In the genomic region with DNA sequence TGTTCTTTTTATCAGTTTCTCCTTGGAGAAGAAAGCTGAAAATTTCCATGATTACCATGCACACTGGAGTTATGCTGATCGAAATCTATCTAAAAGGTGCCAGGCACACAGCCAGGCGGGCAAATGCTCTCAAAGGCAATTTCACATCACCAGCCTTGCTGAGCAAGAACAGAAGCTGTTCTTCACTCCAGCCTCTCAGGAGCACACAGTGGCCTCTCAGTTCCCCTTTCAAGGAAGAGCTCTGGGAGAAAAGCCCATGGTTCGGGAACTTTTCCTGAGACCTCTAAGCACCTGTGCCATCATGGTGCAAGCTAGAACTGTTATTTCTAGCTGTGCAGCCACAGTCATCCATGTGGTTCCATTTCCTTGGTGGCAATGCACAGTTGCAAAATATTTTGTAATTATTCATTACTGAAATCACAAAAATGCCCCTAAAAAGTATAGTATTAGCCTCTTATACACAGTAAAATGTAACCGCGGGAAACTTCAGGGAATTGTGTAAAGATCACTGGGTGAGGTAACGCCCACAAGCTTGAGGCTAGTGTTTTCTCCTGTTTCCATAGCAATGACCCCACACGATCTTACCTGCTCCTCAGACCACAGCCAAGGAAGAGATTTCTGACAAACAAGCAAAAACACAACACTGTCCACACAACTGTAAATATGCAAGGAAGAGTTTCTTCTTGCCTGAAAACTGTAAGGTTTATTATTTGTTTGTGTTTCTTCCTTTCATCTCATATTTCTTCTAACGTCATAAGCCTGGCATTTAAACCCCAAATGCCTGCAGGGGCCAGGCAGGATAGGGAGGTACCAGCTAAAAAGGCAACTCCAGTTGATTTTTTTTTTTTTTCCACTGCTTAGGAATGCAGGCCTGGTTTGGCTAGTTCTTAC, we compare ENCODE assay signal across 8 cellular contexts.
DNase-seq lines count a peak whose midpoint lies in the region; ATAC-seq, FAIRE-seq and TF ChIP-seq lines count a peak whose summit lies in the region.

No MANE protein-coding gene starts in this region.

- WGBS in aorta, 2 donors, result 8 to 10% methylated on average over 8 of the region's 8 CpGs

- FAIRE-seq in GM19239 (lab: Jason Lieb, UNC) (peak; percentile 45), bronchial epithelial cell (lab: Jason Lieb, UNC) (no peak)

- H3K9me3 ChIP-seq in lower lobe of right lung, result no peaks in the 10 kb centered on the region
- H3K9me3 ChIP-seq in aorta (ENCODE audit: control insufficient read depth, low read length), result no peaks in the 10 kb centered on the region

- H3K36me3 ChIP-seq in bronchial epithelial cell (ENCODE audit: control insufficient read depth, insufficient read depth, low read length) (no peaks in the 10 kb centered on the region), lower lobe of right lung (no peaks in the 10 kb centered on the region), aorta (ENCODE audit: control insufficient read depth in 1 of 2, insufficient read depth in 2 of 2, low read length in 1 of 2) (no peaks in the 10 kb centered on the region)

- H3K27ac ChIP-seq in lower lobe of right lung, result peak overlapping the region; percentile 72
- peak overlapping the region; percentile 68 to 100 for H3K27ac ChIP-seq in aorta (ENCODE audit: low read depth in 1 of 2, low read length in 2 of 2)

- H3K27me3 ChIP-seq in bronchial epithelial cell (ENCODE audit: control insufficient read depth, insufficient read depth, low read length), result no peaks in the 10 kb centered on the region
- no peaks in the 10 kb centered on the region for H3K27me3 ChIP-seq in lower lobe of right lung (ENCODE audit: low read depth)
- no peaks in the 10 kb centered on the region for H3K27me3 ChIP-seq in aorta (ENCODE audit: control insufficient read depth in 1 of 2, insufficient read depth in 2 of 2, low read length in 1 of 2)

- H3K4me3 ChIP-seq in bronchial epithelial cell (ENCODE audit: low read depth, low read length), result no peak overlapping the region
- H3K4me3 ChIP-seq in lower lobe of right lung, result no peak overlapping the region
- H3K4me3 ChIP-seq in aorta (ENCODE audit: low read length in 2 of 2), result no peak overlapping the region

- intact Hi-C loops in lower lobe of right lung (cut with DNase I), result no loop called here
- intact Hi-C loops in aorta (cut with DNase I), result no loop called here

- H3K4me1 ChIP-seq in lower lobe of right lung (peaks cover 25% of the 10 kb centered on the region), aorta (ENCODE audit: control insufficient read depth in 1 of 2, insufficient read depth in 2 of 2, low read length in 2 of 2) (peaks cover 0 to 4% of the 10 kb centered on the region in 2 donors)

- DNase-seq in GM19239 (ENCODE audit: insufficient read length, low spot score) (no peak), NCI-H146 (lab: John Stamatoyannopoulos, UW) (peak; percentile 28), bronchial epithelial cell (ENCODE audit: low read depth) (peak; percentile 89), lower lobe of right lung (no peak), aorta (peak in 1 of 2 donors; percentile 52), DMS79 (lab: John Stamatoyannopoulos, UW) (no peak), NCI-H2081 treated with DMSO at 0.1 percent for 48 hours (lab: John Stamatoyannopoulos, UW) (no peak)

- no peak for TF ChIP-seq CTCF in bronchial epithelial cell (IDR thresholded peaks at IDR 0.05; ENCODE audit: insufficient read depth, low read length, severe bottlenecking)
- TF ChIP-seq CTCF in lower lobe of right lung (IDR thresholded peaks at IDR 0.05), result no peak

- ATAC-seq in lower lobe of right lung (peak; percentile 89 to 94), aorta (ENCODE audit: low FRiP score) (peak; percentile 78), HG03025 (IDR thresholded peaks at IDR 0.05; ENCODE audit: low FRiP score, unreplicated experiment) (no peak)

Comparison
In these comparisons a context has a peak if more than half of its experiments do, and no peak if none do; other contexts are left out.
1. DNase-seq: peak in NCI-H146 (single experiment) and bronchial epithelial cell (single experiment); none in GM19239 (single experiment), lower lobe of right lung (single experiment), DMS79 (single experiment) and NCI-H2081 treated with DMSO at 0.1 percent for 48 hours (single experiment).